ENCODE assay signal across 1 cellular context in the genomic region with DNA sequence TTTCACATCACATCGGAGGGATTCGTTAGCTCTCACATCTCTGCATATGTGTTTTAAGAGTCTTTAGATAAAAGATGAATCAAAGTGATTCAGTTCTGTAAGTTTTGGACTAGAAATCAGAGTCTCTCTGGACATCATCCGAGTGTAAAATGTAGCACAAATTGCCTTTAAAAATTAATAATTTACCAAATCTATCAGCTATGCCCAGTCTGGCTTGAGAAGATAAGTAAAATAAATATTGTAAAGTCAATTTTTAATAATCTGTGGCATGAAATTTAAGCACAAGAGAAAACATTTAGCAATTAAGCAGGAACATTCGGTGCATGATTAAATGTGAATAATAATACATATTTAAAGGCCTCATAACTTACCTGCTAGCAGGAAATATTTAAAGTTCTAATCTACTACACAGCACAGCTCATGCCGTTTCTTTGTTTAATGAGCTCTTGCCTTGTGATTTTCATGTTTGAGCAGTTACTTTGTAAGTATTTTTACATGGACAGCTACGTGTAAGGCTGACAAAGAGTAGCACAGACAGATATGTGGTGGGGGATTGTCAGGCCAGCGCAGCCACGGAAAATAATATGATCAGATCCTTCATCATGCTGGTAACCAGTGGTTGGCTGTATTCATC.
TF ChIP-seq lines count a peak whose summit lies in the region.

No MANE protein-coding gene starts in this region.

TF ChIP-seq in HCT116, 20 proteins besides CTCF, POLR2A, EP300 and RAD21:
- TF ChIP-seq, protein P1, sequence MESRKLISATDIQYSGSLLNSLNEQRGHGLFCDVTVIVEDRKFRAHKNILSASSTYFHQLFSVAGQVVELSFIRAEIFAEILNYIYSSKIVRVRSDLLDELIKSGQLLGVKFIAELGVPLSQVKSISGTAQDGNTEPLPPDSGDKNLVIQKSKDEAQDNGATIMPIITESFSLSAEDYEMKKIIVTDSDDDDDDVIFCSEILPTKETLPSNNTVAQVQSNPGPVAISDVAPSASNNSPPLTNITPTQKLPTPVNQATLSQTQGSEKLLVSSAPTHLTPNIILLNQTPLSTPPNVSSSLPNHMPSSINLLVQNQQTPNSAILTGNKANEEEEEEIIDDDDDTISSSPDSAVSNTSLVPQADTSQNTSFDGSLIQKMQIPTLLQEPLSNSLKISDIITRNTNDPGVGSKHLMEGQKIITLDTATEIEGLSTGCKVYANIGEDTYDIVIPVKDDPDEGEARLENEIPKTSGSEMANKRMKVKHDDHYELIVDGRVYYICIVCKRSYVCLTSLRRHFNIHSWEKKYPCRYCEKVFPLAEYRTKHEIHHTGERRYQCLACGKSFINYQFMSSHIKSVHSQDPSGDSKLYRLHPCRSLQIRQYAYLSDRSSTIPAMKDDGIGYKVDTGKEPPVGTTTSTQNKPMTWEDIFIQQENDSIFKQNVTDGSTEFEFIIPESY (IDR thresholded peaks at IDR 0.05; ENCODE audit: extremely low read depth, insufficient replicate concordance, low read length) = no peak
- no peak for TF ChIP-seq SP1 (IDR thresholded peaks at IDR 0.05; ENCODE audit: low read depth)
- no peak for TF ChIP-seq EZH2 (IDR thresholded peaks at IDR 0.05)
- no peak for TF ChIP-seq EZH2phosphoT487 (IDR thresholded peaks at IDR 0.05; ENCODE audit: borderline replicate concordance)
- TF ChIP-seq ELF1 (IDR thresholded peaks at IDR 0.05; ENCODE audit: borderline replicate concordance, low read depth) = no peak
- TF ChIP-seq CBX3 (IDR thresholded peaks at IDR 0.05; ENCODE audit: low read depth) = no peak
- TF ChIP-seq SIN3A (IDR thresholded peaks at IDR 0.05; ENCODE audit: low read depth) = no peak
- TF ChIP-seq SRF (IDR thresholded peaks at IDR 0.05; ENCODE audit: low read depth) = no peak
- TF ChIP-seq, protein P2, sequence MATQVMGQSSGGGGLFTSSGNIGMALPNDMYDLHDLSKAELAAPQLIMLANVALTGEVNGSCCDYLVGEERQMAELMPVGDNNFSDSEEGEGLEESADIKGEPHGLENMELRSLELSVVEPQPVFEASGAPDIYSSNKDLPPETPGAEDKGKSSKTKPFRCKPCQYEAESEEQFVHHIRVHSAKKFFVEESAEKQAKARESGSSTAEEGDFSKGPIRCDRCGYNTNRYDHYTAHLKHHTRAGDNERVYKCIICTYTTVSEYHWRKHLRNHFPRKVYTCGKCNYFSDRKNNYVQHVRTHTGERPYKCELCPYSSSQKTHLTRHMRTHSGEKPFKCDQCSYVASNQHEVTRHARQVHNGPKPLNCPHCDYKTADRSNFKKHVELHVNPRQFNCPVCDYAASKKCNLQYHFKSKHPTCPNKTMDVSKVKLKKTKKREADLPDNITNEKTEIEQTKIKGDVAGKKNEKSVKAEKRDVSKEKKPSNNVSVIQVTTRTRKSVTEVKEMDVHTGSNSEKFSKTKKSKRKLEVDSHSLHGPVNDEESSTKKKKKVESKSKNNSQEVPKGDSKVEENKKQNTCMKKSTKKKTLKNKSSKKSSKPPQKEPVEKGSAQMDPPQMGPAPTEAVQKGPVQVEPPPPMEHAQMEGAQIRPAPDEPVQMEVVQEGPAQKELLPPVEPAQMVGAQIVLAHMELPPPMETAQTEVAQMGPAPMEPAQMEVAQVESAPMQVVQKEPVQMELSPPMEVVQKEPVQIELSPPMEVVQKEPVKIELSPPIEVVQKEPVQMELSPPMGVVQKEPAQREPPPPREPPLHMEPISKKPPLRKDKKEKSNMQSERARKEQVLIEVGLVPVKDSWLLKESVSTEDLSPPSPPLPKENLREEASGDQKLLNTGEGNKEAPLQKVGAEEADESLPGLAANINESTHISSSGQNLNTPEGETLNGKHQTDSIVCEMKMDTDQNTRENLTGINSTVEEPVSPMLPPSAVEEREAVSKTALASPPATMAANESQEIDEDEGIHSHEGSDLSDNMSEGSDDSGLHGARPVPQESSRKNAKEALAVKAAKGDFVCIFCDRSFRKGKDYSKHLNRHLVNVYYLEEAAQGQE (IDR thresholded peaks at IDR 0.05; ENCODE audit: low read depth) = no peak
- no peak for TF ChIP-seq ZFX (IDR thresholded peaks at IDR 0.05)
- TF ChIP-seq YY1 (IDR thresholded peaks at IDR 0.05; ENCODE audit: extremely low read depth, insufficient replicate concordance, low read depth, low read length) = no peak
- no peak for TF ChIP-seq POLR2AphosphoS5 (IDR thresholded peaks at IDR 0.05; ENCODE audit: low read depth, low read length)
- TF ChIP-seq, protein P3, sequence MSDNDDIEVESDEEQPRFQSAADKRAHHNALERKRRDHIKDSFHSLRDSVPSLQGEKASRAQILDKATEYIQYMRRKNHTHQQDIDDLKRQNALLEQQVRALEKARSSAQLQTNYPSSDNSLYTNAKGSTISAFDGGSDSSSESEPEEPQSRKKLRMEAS (IDR thresholded peaks at IDR 0.05) = no peak
- TF ChIP-seq, protein P4, sequence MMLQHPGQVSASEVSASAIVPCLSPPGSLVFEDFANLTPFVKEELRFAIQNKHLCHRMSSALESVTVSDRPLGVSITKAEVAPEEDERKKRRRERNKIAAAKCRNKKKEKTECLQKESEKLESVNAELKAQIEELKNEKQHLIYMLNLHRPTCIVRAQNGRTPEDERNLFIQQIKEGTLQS (IDR thresholded peaks at IDR 0.05) = no peak
- no peak for TF ChIP-seq ZNF274 (IDR thresholded peaks at IDR 0.05; ENCODE audit: low read depth, low read length)
- TF ChIP-seq CEBPB (IDR thresholded peaks at IDR 0.05; ENCODE audit: low read depth) = no peak
